ENCODE assay signal across 1 cellular context in genomic region chr6:53795254-53795701, GRCh38.
TF ChIP-seq lines count a peak whose summit lies in the region.

No MANE protein-coding gene starts in this region.

TF ChIP-seq in HepG2, 621 proteins besides CTCF, POLR2A, EP300 and RAD21 (continued from another document and continues in another):
- peak; percentile 6; the same call in 1 of the 2 replicates for TF ChIP-seq MAX (IDR thresholded peaks at IDR 0.05)
- TF ChIP-seq SP140L (CRISPR knock-in tag; IDR thresholded peaks at IDR 0.05; ENCODE audit: borderline replicate concordance): 0 out of 2 replicates have a peak, but pooled peaks have one; percentile 14
- TF ChIP-seq GZF1 (CRISPR knock-in tag; IDR thresholded peaks at IDR 0.05): 0 out of 2 replicates have a peak, but pooled peaks have one; percentile 36
- peak; percentile 9; the same call in 1 of the 2 replicates for TF ChIP-seq ZSCAN25 (CRISPR knock-in tag; IDR thresholded peaks at IDR 0.05)
- TF ChIP-seq ZNF333 (CRISPR knock-in tag; IDR thresholded peaks at IDR 0.05; ENCODE audit: borderline replicate concordance): peak; percentile 18; the same call in 1 of the 2 replicates
- peak; percentile 62; the same call in 1 of the 2 replicates for TF ChIP-seq KMT2B (CRISPR knock-in tag; IDR thresholded peaks at IDR 0.05)
- 0 out of 2 replicates have a peak, but pooled peaks have one; percentile 31 for TF ChIP-seq ZNF296 (CRISPR knock-in tag; conservative IDR thresholded peaks at IDR 0.05)
- peak; percentile 7; the same call in 1 of the 2 replicates for TF ChIP-seq ERF (CRISPR knock-in tag; IDR thresholded peaks at IDR 0.05)
- TF ChIP-seq ZEB1 (IDR thresholded peaks at IDR 0.05; ENCODE audit: insufficient replicate concordance, low read depth): peak; percentile 21
- TF ChIP-seq CBFB (CRISPR knock-in tag; IDR thresholded peaks at IDR 0.05): no peak
- TF ChIP-seq HMG20B (CRISPR knock-in tag; conservative IDR thresholded peaks at IDR 0.05): 0 out of 2 replicates have a peak, but pooled peaks have one; percentile 13
- 0 out of 2 replicates have a peak, but pooled peaks have one; percentile 53 for TF ChIP-seq DNMT3B (CRISPR knock-in tag; conservative IDR thresholded peaks at IDR 0.05)
- 0 out of 2 replicates have a peak, but pooled peaks have one; percentile 19 for TF ChIP-seq NCOA5 (CRISPR knock-in tag; IDR thresholded peaks at IDR 0.05)
- peak; percentile 53; the same call in 1 of the 2 replicates for TF ChIP-seq UBTF (CRISPR knock-in tag; IDR thresholded peaks at IDR 0.05)
- TF ChIP-seq ZNF710 (CRISPR knock-in tag; IDR thresholded peaks at IDR 0.05; ENCODE audit: borderline replicate concordance): peak; percentile 17; the same call in 1 of the 2 replicates
- peak; percentile 19; the same call in 1 of the 2 replicates for TF ChIP-seq ZNF775 (CRISPR knock-in tag; IDR thresholded peaks at IDR 0.05; ENCODE audit: borderline replicate concordance)
- TF ChIP-seq ZNF280B (CRISPR knock-in tag; IDR thresholded peaks at IDR 0.05; ENCODE audit: borderline replicate concordance): 0 out of 2 replicates have a peak, but pooled peaks have one; percentile 25
- TF ChIP-seq TEAD2 (CRISPR knock-in tag; IDR thresholded peaks at IDR 0.05): 0 out of 2 replicates have a peak, but pooled peaks have one; percentile 57
- TF ChIP-seq ETV5 (CRISPR knock-in tag; IDR thresholded peaks at IDR 0.05; ENCODE audit: borderline replicate concordance): peak; percentile 47; the same call in 1 of the 2 replicates
- no peak for TF ChIP-seq CCDC6 (CRISPR knock-in tag; IDR thresholded peaks at IDR 0.05)
- TF ChIP-seq ZNF674 (CRISPR knock-in tag; IDR thresholded peaks at IDR 0.05; ENCODE audit: low read depth): peak; percentile 70
- TF ChIP-seq ZFAT (CRISPR knock-in tag; conservative IDR thresholded peaks at IDR 0.05): 0 out of 2 replicates have a peak, but pooled peaks have one; percentile 1
- TF ChIP-seq, protein P1, sequence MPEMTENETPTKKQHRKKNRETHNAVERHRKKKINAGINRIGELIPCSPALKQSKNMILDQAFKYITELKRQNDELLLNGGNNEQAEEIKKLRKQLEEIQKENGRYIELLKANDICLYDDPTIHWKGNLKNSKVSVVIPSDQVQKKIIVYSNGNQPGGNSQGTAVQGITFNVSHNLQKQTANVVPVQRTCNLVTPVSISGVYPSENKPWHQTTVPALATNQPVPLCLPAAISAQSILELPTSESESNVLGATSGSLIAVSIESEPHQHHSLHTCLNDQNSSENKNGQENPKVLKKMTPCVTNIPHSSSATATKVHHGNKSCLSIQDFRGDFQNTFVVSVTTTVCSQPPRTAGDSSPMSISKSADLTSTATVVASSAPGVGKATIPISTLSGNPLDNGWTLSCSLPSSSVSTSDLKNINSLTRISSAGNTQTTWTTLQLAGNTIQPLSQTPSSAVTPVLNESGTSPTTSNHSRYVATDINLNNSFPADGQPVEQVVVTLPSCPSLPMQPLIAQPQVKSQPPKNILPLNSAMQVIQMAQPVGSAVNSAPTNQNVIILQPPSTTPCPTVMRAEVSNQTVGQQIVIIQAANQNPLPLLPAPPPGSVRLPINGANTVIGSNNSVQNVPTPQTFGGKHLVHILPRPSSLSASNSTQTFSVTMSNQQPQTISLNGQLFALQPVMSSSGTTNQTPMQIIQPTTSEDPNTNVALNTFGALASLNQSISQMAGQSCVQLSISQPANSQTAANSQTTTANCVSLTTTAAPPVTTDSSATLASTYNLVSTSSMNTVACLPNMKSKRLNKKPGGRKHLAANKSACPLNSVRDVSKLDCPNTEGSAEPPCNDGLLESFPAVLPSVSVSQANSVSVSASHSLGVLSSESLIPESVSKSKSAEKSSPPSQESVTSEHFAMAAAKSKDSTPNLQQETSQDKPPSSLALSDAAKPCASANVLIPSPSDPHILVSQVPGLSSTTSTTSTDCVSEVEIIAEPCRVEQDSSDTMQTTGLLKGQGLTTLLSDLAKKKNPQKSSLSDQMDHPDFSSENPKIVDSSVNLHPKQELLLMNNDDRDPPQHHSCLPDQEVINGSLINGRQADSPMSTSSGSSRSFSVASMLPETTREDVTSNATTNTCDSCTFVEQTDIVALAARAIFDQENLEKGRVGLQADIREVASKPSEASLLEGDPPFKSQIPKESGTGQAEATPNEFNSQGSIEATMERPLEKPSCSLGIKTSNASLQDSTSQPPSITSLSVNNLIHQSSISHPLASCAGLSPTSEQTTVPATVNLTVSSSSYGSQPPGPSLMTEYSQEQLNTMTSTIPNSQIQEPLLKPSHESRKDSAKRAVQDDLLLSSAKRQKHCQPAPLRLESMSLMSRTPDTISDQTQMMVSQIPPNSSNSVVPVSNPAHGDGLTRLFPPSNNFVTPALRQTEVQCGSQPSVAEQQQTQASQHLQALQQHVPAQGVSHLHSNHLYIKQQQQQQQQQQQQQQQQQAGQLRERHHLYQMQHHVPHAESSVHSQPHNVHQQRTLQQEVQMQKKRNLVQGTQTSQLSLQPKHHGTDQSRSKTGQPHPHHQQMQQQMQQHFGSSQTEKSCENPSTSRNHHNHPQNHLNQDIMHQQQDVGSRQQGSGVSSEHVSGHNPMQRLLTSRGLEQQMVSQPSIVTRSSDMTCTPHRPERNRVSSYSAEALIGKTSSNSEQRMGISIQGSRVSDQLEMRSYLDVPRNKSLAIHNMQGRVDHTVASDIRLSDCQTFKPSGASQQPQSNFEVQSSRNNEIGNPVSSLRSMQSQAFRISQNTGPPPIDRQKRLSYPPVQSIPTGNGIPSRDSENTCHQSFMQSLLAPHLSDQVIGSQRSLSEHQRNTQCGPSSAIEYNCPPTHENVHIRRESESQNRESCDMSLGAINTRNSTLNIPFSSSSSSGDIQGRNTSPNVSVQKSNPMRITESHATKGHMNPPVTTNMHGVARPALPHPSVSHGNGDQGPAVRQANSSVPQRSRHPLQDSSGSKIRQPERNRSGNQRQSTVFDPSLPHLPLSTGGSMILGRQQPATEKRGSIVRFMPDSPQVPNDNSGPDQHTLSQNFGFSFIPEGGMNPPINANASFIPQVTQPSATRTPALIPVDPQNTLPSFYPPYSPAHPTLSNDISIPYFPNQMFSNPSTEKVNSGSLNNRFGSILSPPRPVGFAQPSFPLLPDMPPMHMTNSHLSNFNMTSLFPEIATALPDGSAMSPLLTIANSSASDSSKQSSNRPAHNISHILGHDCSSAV (CRISPR knock-in tag; IDR thresholded peaks at IDR 0.05; ENCODE audit: borderline replicate concordance): 0 out of 2 replicates have a peak, but pooled peaks have one; percentile 69
- no peak for TF ChIP-seq AHDC1 (CRISPR knock-in tag; IDR thresholded peaks at IDR 0.05; ENCODE audit: borderline replicate concordance)
- peak; percentile 9; the same call in 1 of the 2 replicates for TF ChIP-seq ZFP91 (CRISPR knock-in tag; IDR thresholded peaks at IDR 0.05; ENCODE audit: borderline replicate concordance)
- TF ChIP-seq, protein P2, sequence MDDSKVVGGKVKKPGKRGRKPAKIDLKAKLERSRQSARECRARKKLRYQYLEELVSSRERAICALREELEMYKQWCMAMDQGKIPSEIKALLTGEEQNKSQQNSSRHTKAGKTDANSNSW (CRISPR knock-in tag; IDR thresholded peaks at IDR 0.05; ENCODE audit: borderline replicate concordance): 0 out of 2 replicates have a peak, but pooled peaks have one; percentile 80
- TF ChIP-seq MEIS1 (CRISPR knock-in tag; IDR thresholded peaks at IDR 0.05; ENCODE audit: borderline replicate concordance): peak; percentile 23; the same call in 1 of the 2 replicates
- TF ChIP-seq ZNF367 (CRISPR knock-in tag; IDR thresholded peaks at IDR 0.05; ENCODE audit: borderline replicate concordance): peak; percentile 44; the same call in 1 of the 2 replicates
- 0 out of 2 replicates have a peak, but pooled peaks have one; percentile 16 for TF ChIP-seq ZNF317 (CRISPR knock-in tag; IDR thresholded peaks at IDR 0.05)
- TF ChIP-seq MTA1 (CRISPR knock-in tag; IDR thresholded peaks at IDR 0.05; ENCODE audit: borderline replicate concordance): no peak
